ENCODE assay signal across 11 cellular contexts in genomic region chr5:134099288-134099872, GRCh38. TPM values are rescaled to one million over a fixed set of nuclear protein-coding genes. Genes with fewer than 3 reads are reported as not detected.
A peak's percentile ranks its signal among the peaks of the same experiment; 100 is the strongest.
DNase-seq lines count a peak whose midpoint lies in the region; ATAC-seq, FAIRE-seq and TF ChIP-seq lines count a peak whose summit lies in the region.
"Had no signal": no experiment of that assay in that cellular context is flagged by ENCODE, and none has a peak within 500 bp of the region (broad histone marks: within the 10 kb centered on the region; RNA-seq: fewer than 3 reads in every experiment).

No MANE protein-coding gene starts in this region.

- peak; percentile 96 for FAIRE-seq in GM12892 (lab: Jason Lieb, UNC)

- ATAC-seq in CD4-positive, CD25-positive, alpha-beta regulatory T cell (ENCODE audit: low read depth in 2 of 2) = no peak
- ATAC-seq in HG03135 (IDR thresholded peaks at IDR 0.05; ENCODE audit: unreplicated experiment) (no peak), GM21515 (IDR thresholded peaks at IDR 0.05; ENCODE audit: unreplicated experiment) (no peak)

- H3K9me3 ChIP-seq in CD4-positive, CD25-positive, alpha-beta regulatory T cell (ENCODE audit: control insufficient read depth in 2 of 2, low read length in 2 of 2) = no peaks in the 10 kb centered on the region
- H3K9me3 ChIP-seq in BE2C = no peaks in the 10 kb centered on the region

- DNase-seq in CD4-positive, CD25-positive, alpha-beta regulatory T cell = no peak
- no peak for DNase-seq in GM12892 (ENCODE audit: insufficient read length)
- DNase-seq in SKM-1 treated with dmso at 0.1 percent for 144 hours (lab: John Stamatoyannopoulos, UW; ENCODE audit: unreplicated experiment) = peak; percentile 64
- no peak for DNase-seq in BE2C
- no peak for DNase-seq in DMS 273 treated with DMSO at 0.1 percent for 48 hours (lab: John Stamatoyannopoulos, UW)
- DNase-seq: activated CD4-positive, CD25-positive, alpha-beta regulatory T cell; foreskin melanocyte; SHP77 had no signal

- H3K4me3 Mint-ChIP-seq in CD4-positive, CD25-positive, alpha-beta regulatory T cell = peak overlapping the region in 3 of 4 donors; percentile 38 to 81 (median 39)

- H3K36me3 Mint-ChIP-seq in CD4-positive, CD25-positive, alpha-beta regulatory T cell = no peaks in the 10 kb centered on the region

- no peaks in the 10 kb centered on the region for H3K9me3 Mint-ChIP-seq in CD4-positive, CD25-positive, alpha-beta regulatory T cell

- peak overlapping the region; percentile 82 for H3K27ac ChIP-seq in CD4-positive, CD25-positive, alpha-beta regulatory T cell (ENCODE audit: insufficient read depth, low read length, poor library complexity, severe bottlenecking)
- H3K27ac ChIP-seq in layer of hippocampus (ENCODE audit: low read depth, low read length) = peak overlapping the region; percentile 68

- no peak for TF ChIP-seq POLR2A in GM12892 (IDR thresholded peaks at IDR 0.05; ENCODE audit: low read depth, low read length)

- TF ChIP-seq CTCF in BE2C (IDR thresholded peaks at IDR 0.05; ENCODE audit: low read depth, low read length) = no peak

- peaks cover 9 to 82% (median 35%) of the 10 kb centered on the region in 4 donors for H3K4me1 Mint-ChIP-seq in CD4-positive, CD25-positive, alpha-beta regulatory T cell

- no peaks in the 10 kb centered on the region for H3K27me3 Mint-ChIP-seq in CD4-positive, CD25-positive, alpha-beta regulatory T cell

- no peak overlapping the region for H3K4me3 ChIP-seq in CD4-positive, CD25-positive, alpha-beta regulatory T cell (ENCODE audit: low read depth, low read length)
- H3K4me3 ChIP-seq in BE2C (ENCODE audit: low read depth, low read length) = no peak overlapping the region

- peaks cover 59% of the 10 kb centered on the region for H3K4me1 ChIP-seq in CD4-positive, CD25-positive, alpha-beta regulatory T cell (ENCODE audit: control insufficient read depth, insufficient read depth, low read length, poor library complexity, severe bottlenecking)
- H3K4me1 ChIP-seq in BE2C = peaks cover 27% of the 10 kb centered on the region

- H3K27me3 ChIP-seq in CD4-positive, CD25-positive, alpha-beta regulatory T cell (ENCODE audit: control insufficient read depth, insufficient read depth, low read length) = no peaks in the 10 kb centered on the region
- H3K27me3 ChIP-seq in layer of hippocampus (ENCODE audit: control insufficient read depth, insufficient read depth, low read length) (no peaks in the 10 kb centered on the region), BE2C (no peaks in the 10 kb centered on the region)

- peak overlapping the region; percentile 88 to 94 (median 94) for H3K27ac Mint-ChIP-seq in CD4-positive, CD25-positive, alpha-beta regulatory T cell

- H3K36me3 ChIP-seq in CD4-positive, CD25-positive, alpha-beta regulatory T cell (ENCODE audit: control insufficient read depth, insufficient read depth, low read length) = no peaks in the 10 kb centered on the region
- no peaks in the 10 kb centered on the region for H3K36me3 ChIP-seq in BE2C

RNA-seq across cellular contexts. Expression of gene TCF7, which starts 15.1 kb away (rescaled TPM):
- 234 TPM for total RNA-seq in CD4-positive, CD25-positive, alpha-beta regulatory T cell
- 100 to 1,000 TPM in 1 of 4 donors, 10 to 100 TPM in 3; 55.4 to 118 (median 79.9) TPM for polyA plus RNA-seq in CD4-positive, CD25-positive, alpha-beta regulatory T cell
- 39.3 TPM for polyA plus RNA-seq in GM12892 (2012; ENCODE audit: missing spikeins)
- 3.1 TPM for polyA plus RNA-seq in BE2C (2012; ENCODE audit: insufficient read depth, insufficient read length, low read depth)
